Comparison of ENCODE assay signal across 1 cellular context in the genomic region with DNA sequence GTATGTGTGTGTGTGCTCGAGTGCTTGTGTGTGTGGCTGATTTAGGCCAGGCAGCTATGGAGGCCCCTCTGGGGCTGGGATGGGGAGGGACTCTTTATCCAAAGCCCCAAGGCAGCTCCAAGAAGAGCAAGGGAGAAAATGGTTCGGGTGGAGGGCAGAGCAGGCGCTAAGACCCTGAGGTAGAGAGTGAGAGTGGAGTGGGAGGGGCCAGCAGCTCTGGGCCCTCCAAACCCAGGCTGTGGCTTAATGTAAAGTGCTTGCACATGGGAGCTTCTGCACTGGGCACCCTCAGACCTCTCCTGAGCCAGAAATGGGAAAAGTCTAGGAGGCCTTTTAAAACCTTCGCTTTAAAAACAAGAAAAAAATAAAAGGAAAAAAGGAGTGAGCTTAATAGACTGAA.
TF ChIP-seq lines count a peak whose summit lies in the region.

No MANE protein-coding gene starts in this region.

TF ChIP-seq in GM23338, 12 proteins besides CTCF, POLR2A, EP300 and RAD21 (continued from another document):
- TF ChIP-seq, protein P1, sequence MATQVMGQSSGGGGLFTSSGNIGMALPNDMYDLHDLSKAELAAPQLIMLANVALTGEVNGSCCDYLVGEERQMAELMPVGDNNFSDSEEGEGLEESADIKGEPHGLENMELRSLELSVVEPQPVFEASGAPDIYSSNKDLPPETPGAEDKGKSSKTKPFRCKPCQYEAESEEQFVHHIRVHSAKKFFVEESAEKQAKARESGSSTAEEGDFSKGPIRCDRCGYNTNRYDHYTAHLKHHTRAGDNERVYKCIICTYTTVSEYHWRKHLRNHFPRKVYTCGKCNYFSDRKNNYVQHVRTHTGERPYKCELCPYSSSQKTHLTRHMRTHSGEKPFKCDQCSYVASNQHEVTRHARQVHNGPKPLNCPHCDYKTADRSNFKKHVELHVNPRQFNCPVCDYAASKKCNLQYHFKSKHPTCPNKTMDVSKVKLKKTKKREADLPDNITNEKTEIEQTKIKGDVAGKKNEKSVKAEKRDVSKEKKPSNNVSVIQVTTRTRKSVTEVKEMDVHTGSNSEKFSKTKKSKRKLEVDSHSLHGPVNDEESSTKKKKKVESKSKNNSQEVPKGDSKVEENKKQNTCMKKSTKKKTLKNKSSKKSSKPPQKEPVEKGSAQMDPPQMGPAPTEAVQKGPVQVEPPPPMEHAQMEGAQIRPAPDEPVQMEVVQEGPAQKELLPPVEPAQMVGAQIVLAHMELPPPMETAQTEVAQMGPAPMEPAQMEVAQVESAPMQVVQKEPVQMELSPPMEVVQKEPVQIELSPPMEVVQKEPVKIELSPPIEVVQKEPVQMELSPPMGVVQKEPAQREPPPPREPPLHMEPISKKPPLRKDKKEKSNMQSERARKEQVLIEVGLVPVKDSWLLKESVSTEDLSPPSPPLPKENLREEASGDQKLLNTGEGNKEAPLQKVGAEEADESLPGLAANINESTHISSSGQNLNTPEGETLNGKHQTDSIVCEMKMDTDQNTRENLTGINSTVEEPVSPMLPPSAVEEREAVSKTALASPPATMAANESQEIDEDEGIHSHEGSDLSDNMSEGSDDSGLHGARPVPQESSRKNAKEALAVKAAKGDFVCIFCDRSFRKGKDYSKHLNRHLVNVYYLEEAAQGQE (IDR thresholded peaks at IDR 0.05; ENCODE audit: unreplicated experiment): no peak
- no peak for TF ChIP-seq ZNF462 (CRISPR knock-in tag; IDR thresholded peaks at IDR 0.05)
